In genomic region chr20:10359621-10360040, GRCh38 we compare ENCODE assay signal across 1 cellular context.
A peak's percentile ranks its signal among the peaks of the same experiment; 100 is the strongest.
TF ChIP-seq lines count a peak whose summit lies in the region.

No MANE protein-coding gene starts in this region.

TF ChIP-seq in GM12878, 131 proteins besides CTCF, POLR2A, EP300 and RAD21 (continued from another document and continues in another):
- TF ChIP-seq, protein P1, sequence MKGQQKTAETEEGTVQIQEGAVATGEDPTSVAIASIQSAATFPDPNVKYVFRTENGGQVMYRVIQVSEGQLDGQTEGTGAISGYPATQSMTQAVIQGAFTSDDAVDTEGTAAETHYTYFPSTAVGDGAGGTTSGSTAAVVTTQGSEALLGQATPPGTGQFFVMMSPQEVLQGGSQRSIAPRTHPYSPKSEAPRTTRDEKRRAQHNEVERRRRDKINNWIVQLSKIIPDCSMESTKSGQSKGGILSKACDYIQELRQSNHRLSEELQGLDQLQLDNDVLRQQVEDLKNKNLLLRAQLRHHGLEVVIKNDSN (IDR thresholded peaks at IDR 0.05; ENCODE audit: borderline replicate concordance, extremely low read length, insufficient read depth, low read depth, low read length) = no peak
- no peak for TF ChIP-seq WRNIP1 (IDR thresholded peaks at IDR 0.05; ENCODE audit: borderline replicate concordance, low read depth, low read length)
- TF ChIP-seq MYC (IDR thresholded peaks at IDR 0.05; ENCODE audit: insufficient read depth, insufficient read length, insufficient replicate concordance, low read length, severe bottlenecking) = no peak
- 0 out of 2 replicates have a peak, but pooled peaks have one; percentile 22 for TF ChIP-seq GATAD2B (conservative IDR thresholded peaks at IDR 0.05; ENCODE audit: low read depth)
- no peak for TF ChIP-seq HCFC1 (IDR thresholded peaks at IDR 0.05; ENCODE audit: low read length)
- TF ChIP-seq, protein P2, sequence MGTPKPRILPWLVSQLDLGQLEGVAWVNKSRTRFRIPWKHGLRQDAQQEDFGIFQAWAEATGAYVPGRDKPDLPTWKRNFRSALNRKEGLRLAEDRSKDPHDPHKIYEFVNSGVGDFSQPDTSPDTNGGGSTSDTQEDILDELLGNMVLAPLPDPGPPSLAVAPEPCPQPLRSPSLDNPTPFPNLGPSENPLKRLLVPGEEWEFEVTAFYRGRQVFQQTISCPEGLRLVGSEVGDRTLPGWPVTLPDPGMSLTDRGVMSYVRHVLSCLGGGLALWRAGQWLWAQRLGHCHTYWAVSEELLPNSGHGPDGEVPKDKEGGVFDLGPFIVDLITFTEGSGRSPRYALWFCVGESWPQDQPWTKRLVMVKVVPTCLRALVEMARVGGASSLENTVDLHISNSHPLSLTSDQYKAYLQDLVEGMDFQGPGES (IDR thresholded peaks at IDR 0.05) = no peak
- TF ChIP-seq, protein P3, sequence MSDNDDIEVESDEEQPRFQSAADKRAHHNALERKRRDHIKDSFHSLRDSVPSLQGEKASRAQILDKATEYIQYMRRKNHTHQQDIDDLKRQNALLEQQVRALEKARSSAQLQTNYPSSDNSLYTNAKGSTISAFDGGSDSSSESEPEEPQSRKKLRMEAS (IDR thresholded peaks at IDR 0.05; ENCODE audit: low read depth, low read length) = no peak
- no peak for TF ChIP-seq ZNF207 (IDR thresholded peaks at IDR 0.05; ENCODE audit: borderline replicate concordance)
- peak; percentile 51; the same call in 1 of the 2 replicates for TF ChIP-seq ZNF217 (IDR thresholded peaks at IDR 0.05)
- no peak; the same call in 1 of the 2 replicates for TF ChIP-seq ZNF687 (IDR thresholded peaks at IDR 0.05)
- no peak for TF ChIP-seq ETV6 (conservative IDR thresholded peaks at IDR 0.05 in 1 of 2, IDR thresholded peaks at IDR 0.05 in 1 of 2; ENCODE audit: borderline replicate concordance in 1 of 2, low read depth in 1 of 2)
- TF ChIP-seq, protein P4, sequence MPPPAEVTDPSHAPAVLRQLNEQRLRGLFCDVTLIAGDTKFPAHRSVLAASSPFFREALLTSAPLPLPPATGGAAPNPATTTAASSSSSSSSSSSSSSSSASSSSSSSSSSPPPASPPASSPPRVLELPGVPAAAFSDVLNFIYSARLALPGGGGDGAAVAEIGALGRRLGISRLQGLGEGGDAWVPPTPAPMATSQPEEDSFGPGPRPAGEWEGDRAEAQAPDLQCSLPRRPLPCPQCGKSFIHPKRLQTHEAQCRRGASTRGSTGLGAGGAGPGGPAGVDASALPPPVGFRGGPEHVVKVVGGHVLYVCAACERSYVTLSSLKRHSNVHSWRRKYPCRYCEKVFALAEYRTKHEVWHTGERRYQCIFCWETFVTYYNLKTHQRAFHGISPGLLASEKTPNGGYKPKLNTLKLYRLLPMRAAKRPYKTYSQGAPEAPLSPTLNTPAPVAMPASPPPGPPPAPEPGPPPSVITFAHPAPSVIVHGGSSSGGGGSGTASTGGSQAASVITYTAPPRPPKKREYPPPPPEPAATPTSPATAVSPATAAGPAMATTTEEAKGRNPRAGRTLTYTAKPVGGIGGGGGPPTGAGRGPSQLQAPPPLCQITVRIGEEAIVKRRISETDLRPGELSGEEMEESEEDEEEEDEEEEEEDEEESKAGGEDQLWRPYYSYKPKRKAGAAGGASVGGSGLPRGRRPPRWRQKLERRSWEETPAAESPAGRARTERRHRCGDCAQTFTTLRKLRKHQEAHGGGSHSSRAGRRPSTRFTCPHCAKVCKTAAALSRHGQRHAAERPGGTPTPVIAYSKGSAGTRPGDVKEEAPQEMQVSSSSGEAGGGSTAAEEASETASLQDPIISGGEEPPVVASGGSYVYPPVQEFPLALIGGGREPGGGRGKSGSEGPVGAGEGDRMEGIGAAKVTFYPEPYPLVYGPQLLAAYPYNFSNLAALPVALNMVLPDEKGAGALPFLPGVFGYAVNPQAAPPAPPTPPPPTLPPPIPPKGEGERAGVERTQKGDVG (CRISPR knock-in tag; IDR thresholded peaks at IDR 0.05) = no peak
- TF ChIP-seq, protein P5, sequence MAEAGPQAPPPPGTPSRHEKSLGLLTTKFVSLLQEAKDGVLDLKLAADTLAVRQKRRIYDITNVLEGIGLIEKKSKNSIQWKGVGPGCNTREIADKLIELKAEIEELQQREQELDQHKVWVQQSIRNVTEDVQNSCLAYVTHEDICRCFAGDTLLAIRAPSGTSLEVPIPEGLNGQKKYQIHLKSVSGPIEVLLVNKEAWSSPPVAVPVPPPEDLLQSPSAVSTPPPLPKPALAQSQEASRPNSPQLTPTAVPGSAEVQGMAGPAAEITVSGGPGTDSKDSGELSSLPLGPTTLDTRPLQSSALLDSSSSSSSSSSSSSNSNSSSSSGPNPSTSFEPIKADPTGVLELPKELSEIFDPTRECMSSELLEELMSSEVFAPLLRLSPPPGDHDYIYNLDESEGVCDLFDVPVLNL (IDR thresholded peaks at IDR 0.05; ENCODE audit: low read depth, low read length) = no peak
- TF ChIP-seq, protein P6, sequence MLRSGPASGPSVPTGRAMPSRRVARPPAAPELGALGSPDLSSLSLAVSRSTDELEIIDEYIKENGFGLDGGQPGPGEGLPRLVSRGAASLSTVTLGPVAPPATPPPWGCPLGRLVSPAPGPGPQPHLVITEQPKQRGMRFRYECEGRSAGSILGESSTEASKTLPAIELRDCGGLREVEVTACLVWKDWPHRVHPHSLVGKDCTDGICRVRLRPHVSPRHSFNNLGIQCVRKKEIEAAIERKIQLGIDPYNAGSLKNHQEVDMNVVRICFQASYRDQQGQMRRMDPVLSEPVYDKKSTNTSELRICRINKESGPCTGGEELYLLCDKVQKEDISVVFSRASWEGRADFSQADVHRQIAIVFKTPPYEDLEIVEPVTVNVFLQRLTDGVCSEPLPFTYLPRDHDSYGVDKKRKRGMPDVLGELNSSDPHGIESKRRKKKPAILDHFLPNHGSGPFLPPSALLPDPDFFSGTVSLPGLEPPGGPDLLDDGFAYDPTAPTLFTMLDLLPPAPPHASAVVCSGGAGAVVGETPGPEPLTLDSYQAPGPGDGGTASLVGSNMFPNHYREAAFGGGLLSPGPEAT (IDR thresholded peaks at IDR 0.05; ENCODE audit: low read depth) = no peak
- TF ChIP-seq POU2F2 (IDR thresholded peaks at IDR 0.05; ENCODE audit: borderline replicate concordance, low read depth, low read length) = no peak
- no peak for TF ChIP-seq ZZZ3 (IDR thresholded peaks at IDR 0.05; ENCODE audit: control insufficient read depth, insufficient read length, low read depth)
- TF ChIP-seq CBFB (IDR thresholded peaks at IDR 0.05; ENCODE audit: low read depth) = no peak
- no peak for TF ChIP-seq PRDM15 (CRISPR knock-in tag; IDR thresholded peaks at IDR 0.05)
- TF ChIP-seq BRCA1 (IDR thresholded peaks at IDR 0.05; ENCODE audit: low read depth, low read length) = no peak
- TF ChIP-seq MEF2A (IDR thresholded peaks at IDR 0.05; ENCODE audit: insufficient read depth, low read depth, low read length) = no peak
- TF ChIP-seq IKZF2 (IDR thresholded peaks at IDR 0.05) = peak; percentile 35 to 63; a peak in 2 of 4 replicates
- no peak for TF ChIP-seq CEBPB (IDR thresholded peaks at IDR 0.05; ENCODE audit: borderline replicate concordance in 1 of 2, low read depth in 2 of 2, low read length in 2 of 2)
- no peak for TF ChIP-seq CREM (IDR thresholded peaks at IDR 0.05; ENCODE audit: low read depth)
- TF ChIP-seq POLR2AphosphoS2 (IDR thresholded peaks at IDR 0.05; ENCODE audit: low read depth, low read length) = no peak
- TF ChIP-seq RUNX3 (IDR thresholded peaks at IDR 0.05; ENCODE audit: low read length) = no peak
- peak; percentile 99 for TF ChIP-seq MEF2B (IDR thresholded peaks at IDR 0.05; ENCODE audit: partially characterized antibody, poor library complexity, severe bottlenecking)
- no peak for TF ChIP-seq ASH2L (IDR thresholded peaks at IDR 0.05; ENCODE audit: borderline replicate concordance, low read depth)
- TF ChIP-seq RB1 (IDR thresholded peaks at IDR 0.05; ENCODE audit: borderline replicate concordance) = no peak; the same call in 1 of the 2 replicates
- no peak for TF ChIP-seq NR2C1 (IDR thresholded peaks at IDR 0.05)
- TF ChIP-seq RFX5 (IDR thresholded peaks at IDR 0.05; ENCODE audit: low read depth, low read length) = no peak
- TF ChIP-seq STAT3 (IDR thresholded peaks at IDR 0.05; ENCODE audit: low read depth, low read length) = no peak
- 0 out of 2 replicates have a peak, but pooled peaks have one; percentile 49 for TF ChIP-seq ZNF24 (IDR thresholded peaks at IDR 0.05)
- no peak for TF ChIP-seq TBL1XR1 (IDR thresholded peaks at IDR 0.05; ENCODE audit: low read depth, low read length)
- no peak for TF ChIP-seq NRF1 (conservative IDR thresholded peaks at IDR 0.05; ENCODE audit: low read depth, low read length)
- no peak for TF ChIP-seq FOXM1 (IDR thresholded peaks at IDR 0.05; ENCODE audit: low read depth, low read length)
- TF ChIP-seq NKRF (conservative IDR thresholded peaks at IDR 0.05) = no peak
